ENCODE assay signal across 23 cellular contexts in genomic region chr10:28496481-28496961, GRCh38. TPM values are rescaled to one million over a fixed set of nuclear protein-coding genes. Genes with fewer than 3 reads are reported as not detected.
DNase-seq lines count a peak whose midpoint lies in the region; ATAC-seq and TF ChIP-seq lines count a peak whose summit lies in the region.
"Had no signal": no experiment of that assay in that cellular context is flagged by ENCODE, and none has a peak within 500 bp of the region (broad histone marks: within the 10 kb centered on the region; RNA-seq: fewer than 3 reads in every experiment).

No MANE protein-coding gene starts in this region.

- no peak for TF ChIP-seq RAD21 in HCT116 (IDR thresholded peaks at IDR 0.05; ENCODE audit: low read depth)

- no peak overlapping the region for H2BK5ac ChIP-seq in trophoblast cell (ENCODE audit: low read depth, low read length, poor library complexity)

- H3K9me2 ChIP-seq in HCT116 (ENCODE audit: insufficient read depth): no peaks in the 10 kb centered on the region

- no peak overlapping the region for H2AK5ac ChIP-seq in trophoblast cell (ENCODE audit: low read length)

- H3K9ac ChIP-seq in HCT116 (ENCODE audit: low read length) (no peak overlapping the region), trophoblast cell (ENCODE audit: low read length) (no peak overlapping the region)

- H3K4me3 ChIP-seq in HCT116 (replicated peaks in 1 of 2; ENCODE audit: low read depth in 1 of 2, low read length in 2 of 2) (no peak overlapping the region), left ventricle myocardium inferior (no peak overlapping the region), trophoblast cell (ENCODE audit: low read depth, low read length) (no peak overlapping the region)
- H3K4me3 ChIP-seq: lower lobe of right lung, MG63, spleen had no signal

- CTCF ChIA-PET in HCT116 (lab: Charles Lee): no interaction called here

- H3K79me2 ChIP-seq in HCT116 (ENCODE audit: insufficient read depth, low read length): no peaks in the 10 kb centered on the region
- H3K79me2 ChIP-seq in trophoblast cell (ENCODE audit: control insufficient read depth, insufficient read depth, low read length, poor library complexity): peaks cover 4% of the 10 kb centered on the region

- POLR2A ChIA-PET in HCT116 (lab: Charles Lee): no interaction called here

- WGBS in trophoblast cell (ENCODE audit: extremely low coverage, insufficient coverage, insufficient read length): no CpG with 5 or more reads among the region's 2 CpGs

- H3K36me3 ChIP-seq in HCT116 (ENCODE audit: control insufficient read depth in 1 of 2, insufficient read depth in 2 of 2, low read length in 2 of 2) (no peaks in the 10 kb centered on the region), left ventricle myocardium inferior (no peaks in the 10 kb centered on the region), trophoblast cell (ENCODE audit: control insufficient read depth in 1 of 2, insufficient read depth in 2 of 2, low read length in 2 of 2) (no peaks in the 10 kb centered on the region)
- H3K36me3 ChIP-seq: lower lobe of right lung, MG63, spleen had no signal

- no peak overlapping the region for H2BK12ac ChIP-seq in trophoblast cell (ENCODE audit: low read length)

- H3K27ac ChIP-seq in HCT116 (ENCODE audit: low read depth, low read length) (no peak overlapping the region), left ventricle myocardium inferior (replicated peaks) (peak overlapping the region; percentile 16), trophoblast cell (ENCODE audit: low read depth, low read length) (peak overlapping the region; percentile 56)
- H3K27ac ChIP-seq: foreskin keratinocyte, lower lobe of right lung had no signal

- H4K91ac ChIP-seq in trophoblast cell (ENCODE audit: low read depth, low read length): no peak overlapping the region

- H3K9me3 ChIP-seq in HCT116 (ENCODE audit: control insufficient read depth in 1 of 2, insufficient read depth in 1 of 2, low read depth in 1 of 2, low read length in 2 of 2) (no peaks in the 10 kb centered on the region), left ventricle myocardium inferior (replicated peaks) (no peaks in the 10 kb centered on the region), trophoblast cell (ENCODE audit: insufficient read depth, low read depth, low read length) (no peaks in the 10 kb centered on the region)
- H3K9me3 ChIP-seq: lower lobe of right lung, MG63, spleen had no signal

- RAD21 ChIA-PET in HCT116 (lab: Charles Lee; ENCODE audit: low non-redundant PET in 1 of 2, low total read pairs in 2 of 2, uncharacterized antibody in 2 of 2, unreplicated experiment in 2 of 2): no interaction called here

- H3K27me3 ChIP-seq in HCT116 (ENCODE audit: insufficient read depth, low read length) (no peaks in the 10 kb centered on the region), left ventricle myocardium inferior (ENCODE audit: low read depth) (no peaks in the 10 kb centered on the region), trophoblast cell (ENCODE audit: insufficient read depth, low read length) (no peaks in the 10 kb centered on the region)
- H3K27me3 ChIP-seq: foreskin keratinocyte, MG63, spleen had no signal

- H3K23ac ChIP-seq in trophoblast cell (ENCODE audit: low read length): no peak overlapping the region

- intact Hi-C loops in HCT116 (cut with micrococcal nuclease) (no loop called here), left ventricle myocardium inferior (cut with micrococcal nuclease) (no loop called here)

- DNase-seq in HCT116 (ENCODE audit: low read depth, low spot score) (no peak), NCI-H2196 treated with DMSO at 0.1 percent for 48 hours (lab: John Stamatoyannopoulos, UW; ENCODE audit: unreplicated experiment) (peak; percentile 1), left ventricle myocardium inferior (no peak), trophoblast cell (peak; percentile 58 to 79), NCI-H524 (lab: John Stamatoyannopoulos, UW) (no peak), HPDE6-E6E7 (ENCODE audit: extremely low spot score) (no peak), NCI-H1417 treated with DMSO at 0.1 percent for 48 hours (lab: John Stamatoyannopoulos, UW) (no peak)
- DNase-seq: activated CD4-positive, alpha-beta T cell treated with anti-CD3 and anti-CD28 coated beads for 1 hour; activated CD8-positive, alpha-beta memory T cell treated with anti-CD3 and anti-CD28 coated beads for 24 hours; activated naive CD4-positive, alpha-beta T cell treated with Interleukin-2 at 50 U/mL for 16 hours; activated T-cell treated with anti-CD3 and anti-CD28 coated beads, Interleukin-2, amount 50 U/mL, for 24 hours; anterior cingulate cortex; DMS79 treated with DMSO at 0.1 percent for 48 hours; foreskin keratinocyte; immature natural killer cell; lower lobe of right lung; MG63; NCI-H1436; NCI-H526; spleen; stimulated activated CD4-positive, alpha-beta T cell treated with anti-CD3 and anti-CD28 coated beads, Interleukin-4, amount 100 ng/mL, for 1 hour; stimulated activated naive CD8-positive, alpha-beta T cell treated with anti-CD3 and anti-CD28 coated beads, Interleukin-15, Interleukin-2, amounts not matched to agents 100 U/mL and 50 U/mL, for 24 hours had no signal

- no peak overlapping the region for H3K18ac ChIP-seq in trophoblast cell (ENCODE audit: low read length)

- H3K4me2 ChIP-seq in HCT116 (ENCODE audit: low read length) (no peak overlapping the region), trophoblast cell (ENCODE audit: low read length) (peak overlapping the region; percentile 28)

- TF ChIP-seq CTCF in HCT116 (IDR thresholded peaks at IDR 0.05 in 2 of 3, conservative IDR thresholded peaks at IDR 0.05 in 1 of 3; ENCODE audit: borderline replicate concordance in 1 of 3, insufficient read depth in 1 of 3, low read depth in 2 of 3, low read length in 2 of 3) (no peak), left ventricle myocardium inferior (IDR thresholded peaks at IDR 0.05; ENCODE audit: borderline replicate concordance) (no peak)

- H2BK120ac ChIP-seq in trophoblast cell (ENCODE audit: insufficient read depth, low read length, poor library complexity): peak overlapping the region; percentile 2

- H3K14ac ChIP-seq in trophoblast cell (ENCODE audit: low read length): no peak overlapping the region

- peaks cover 8% of the 10 kb centered on the region for H3K79me1 ChIP-seq in trophoblast cell (ENCODE audit: low read length)

- H3K4me1 ChIP-seq in HCT116 (ENCODE audit: control insufficient read depth in 1 of 2, insufficient read depth in 2 of 2, low read length in 2 of 2): peaks cover 0 to 3% of the 10 kb centered on the region in 2 experiments; a peak in 2 of 4 replicates
- H3K4me1 ChIP-seq in left ventricle myocardium inferior: peaks cover 8% of the 10 kb centered on the region
- H3K4me1 ChIP-seq in trophoblast cell (ENCODE audit: control insufficient read depth in 1 of 2, insufficient read depth in 2 of 2, low read length in 2 of 2): peaks cover 15 to 17% of the 10 kb centered on the region in 2 experiments
- H3K4me1 ChIP-seq: foreskin keratinocyte, lower lobe of right lung had no signal

- no peak for TF ChIP-seq POLR2A in HCT116 (IDR thresholded peaks at IDR 0.05; ENCODE audit: borderline replicate concordance, extremely low read depth, insufficient read depth, insufficient read length)

- no peak overlapping the region for H3K4ac ChIP-seq in trophoblast cell (ENCODE audit: low read depth, low read length)

- H2AFZ ChIP-seq in HCT116 (ENCODE audit: low read depth, low read length, poor library complexity, severe bottlenecking): no peak overlapping the region
- H2AFZ ChIP-seq in trophoblast cell (ENCODE audit: insufficient read depth, low read length, poor library complexity): peak overlapping the region; percentile 1

- no peak overlapping the region for H4K8ac ChIP-seq in trophoblast cell (ENCODE audit: low read depth, low read length)

- no peak overlapping the region for H4K12ac ChIP-seq in trophoblast cell (ENCODE audit: low read depth, low read length)

- H4K20me1 ChIP-seq in HCT116 (ENCODE audit: insufficient read depth): no peaks in the 10 kb centered on the region

- ATAC-seq in HCT116 (no peak), GM21786 (IDR thresholded peaks at IDR 0.05; ENCODE audit: unreplicated experiment) (no peak)
- ATAC-seq: foreskin keratinocyte; lower lobe of right lung; stimulated activated naive CD8-positive, alpha-beta T cell treated with anti-CD3 and anti-CD28 coated beads, Interleukin-15, Interleukin-2, amounts not matched to agents 100 U/mL and 50 U/mL, for 24 hours had no signal

- BruUV-seq in HCT116 (replicated peaks; lab: Mats Ljungman, UMichigan): no TSS peak

TF ChIP-seq in HCT116, 20 proteins besides CTCF, POLR2A, EP300 and RAD21:
- TF ChIP-seq SRF (IDR thresholded peaks at IDR 0.05; ENCODE audit: low read depth) (peak; percentile 73), SP1 (IDR thresholded peaks at IDR 0.05; ENCODE audit: low read depth) (no peak), ZNF274 (IDR thresholded peaks at IDR 0.05; ENCODE audit: low read depth, low read length) (no peak), SIN3A (IDR thresholded peaks at IDR 0.05; ENCODE audit: low read depth) (no peak), ZFX (IDR thresholded peaks at IDR 0.05) (no peak)

RNA-seq across cellular contexts. Expression of gene WAC, which starts 36.4 kb away (rescaled TPM):
- total RNA-seq in HCT116 (2021; ENCODE audit: unreplicated experiment): 117 TPM
- polyA plus RNA-seq in HCT116 (2012): 69.0 and 83.4 TPM in 2 replicates
- total RNA-seq in left ventricle myocardium inferior: 103 TPM
- 143 and 144 TPM in 2 replicates for polyA plus RNA-seq in trophoblast cell (2013)

Comparison
In these comparisons a context has a peak if more than half of its experiments do, and no peak if none do; other contexts are left out.
1. DNase-seq: peak in NCI-H2196 treated with DMSO at 0.1 percent for 48 hours (single experiment) and trophoblast cell (2 of 2); none in HCT116 (single experiment), left ventricle myocardium inferior (single experiment), NCI-H524 (0 of 2), HPDE6-E6E7 (single experiment) and NCI-H1417 treated with DMSO at 0.1 percent for 48 hours (single experiment).